Comparison of ENCODE assay signal across 17 cellular contexts in the genomic region with DNA sequence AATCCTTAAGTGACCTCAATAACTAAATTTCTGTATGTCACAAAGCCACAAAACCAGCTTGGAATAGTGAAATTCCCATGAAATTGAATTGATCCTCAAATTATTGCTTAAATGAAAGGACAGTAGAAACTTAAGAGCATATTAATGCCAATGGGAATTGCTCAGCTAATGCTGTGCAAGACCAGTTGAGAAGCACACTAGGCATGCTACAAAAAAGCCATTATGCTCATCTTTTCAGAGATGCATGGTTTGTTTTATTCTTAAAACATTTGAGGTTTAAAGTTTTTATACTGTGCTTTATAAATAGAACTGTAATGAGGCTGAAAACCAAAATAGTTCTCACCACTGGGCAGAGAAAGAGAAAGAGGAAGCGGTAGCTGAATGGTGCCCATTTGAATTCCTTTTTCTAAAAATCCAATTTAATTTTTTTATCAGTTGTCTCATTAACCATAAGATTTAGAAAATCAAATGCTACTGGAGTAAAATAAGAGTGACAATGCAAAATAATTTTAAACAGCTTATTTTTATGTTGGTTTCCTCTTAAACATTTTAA.
"Had no signal": no experiment of that assay in that cellular context is flagged by ENCODE, and none has a peak within 500 bp of the region (broad histone marks: within the 10 kb centered on the region; RNA-seq: fewer than 3 reads in every experiment).

No MANE protein-coding gene starts in this region.

- H3K36me3 ChIP-seq: brain microvascular endothelial cell, esophagus squamous epithelium, thyroid gland, vagina had no signal

- H3K27me3 ChIP-seq: brain microvascular endothelial cell, esophagus squamous epithelium, thyroid gland, vagina had no signal

- H3K4me1 ChIP-seq: esophagus squamous epithelium, thyroid gland, vagina had no signal

- H3K27ac ChIP-seq: brain microvascular endothelial cell, esophagus squamous epithelium, thyroid gland, vagina had no signal

- ATAC-seq: left ventricle myocardium superior; mucosa of descending colon; natural killer cell treated with Interleukin-12 subunit alpha and Interleukin-12 subunit beta and Interleukin-15 and Interleukin-18, amount 100 ng/mL, for 72 hours; stimulated activated effector memory CD8-positive, alpha-beta T cell treated with anti-CD3 and anti-CD28 coated beads, Interleukin-12 subunit alpha, Interleukin-12 subunit beta, amount 100 ng/mL, for 72 hours had no signal

- H3K4me3 ChIP-seq: esophagus squamous epithelium, mucosa of descending colon, thyroid gland, vagina had no signal

- DNase-seq: activated CD4-positive, alpha-beta T cell treated with anti-CD3 and anti-CD28 coated beads, Interleukin-2, amount 10 ng/mL, durations not matched to agents 7 days and 5 days; activated naive CD4-positive, alpha-beta T cell treated with Interleukin-2 at 50 U/mL for 16 hours; activated T-cell treated with anti-CD3 and anti-CD28 coated beads for 4 hours; anterior cingulate cortex; brain microvascular endothelial cell; cortex of kidney; effector CD4-positive, alpha-beta T cell; esophagus squamous epithelium; hypothalamus; kidney glomerular epithelial cell; left ventricle myocardium superior; mucosa of descending colon; retina; thyroid gland had no signal

- H3K9me3 ChIP-seq: esophagus squamous epithelium, mucosa of descending colon, thyroid gland, vagina had no signal
